Comparison of ENCODE assay signal across 18 cellular contexts in genomic region chr13:31442605-31443004, GRCh38.
"Had no signal": no experiment of that assay in that cellular context is flagged by ENCODE, and none has a peak within 500 bp of the region (broad histone marks: within the 10 kb centered on the region; RNA-seq: fewer than 3 reads in every experiment).

No MANE protein-coding gene starts in this region.

- H3K4me3 ChIP-seq: dorsolateral prefrontal cortex, lower lobe of right lung, neural progenitor cell, prostate gland, smooth muscle cell, suprapubic skin, transverse colon, upper lobe of right lung, vagina had no signal

- DNase-seq: cerebellar nuclear complex; dorsolateral prefrontal cortex; effector CD4-positive, alpha-beta T cell; lower lobe of right lung; naive B cell; stimulated activated CD4-positive, alpha-beta T cell treated with anti-CD3 and anti-CD28 coated beads, Interleukin-12 subunit alpha, Interleukin-12 subunit beta, amount 100 ng/mL, for 4 hours; stimulated activated CD4-positive, alpha-beta T cell treated with anti-CD3 and anti-CD28 coated beads, Interleukin-1b, Interleukin-23, amount 100 ng/mL, for 48 hours; stimulated activated CD4-positive, alpha-beta T cell treated with anti-CD3 and anti-CD28 coated beads, Interleukin-4, amount 100 ng/mL, for 1 hour; stimulated activated CD8-positive, alpha-beta memory T cell treated with anti-CD3 and anti-CD28 coated beads, Interleukin-4, amount 100 ng/mL, for 48 hours; stimulated activated naive CD4-positive, alpha-beta T cell; stimulated activated naive CD8-positive, alpha-beta T cell treated with anti-CD3 and anti-CD28 coated beads, Interleukin-15, amount 100 ng/mL, for 72 hours; transverse colon; upper lobe of right lung had no signal

- H3K27ac ChIP-seq: dorsolateral prefrontal cortex, lower lobe of right lung, neural progenitor cell, prostate gland, suprapubic skin, transverse colon, upper lobe of right lung, vagina had no signal

- H3K4me1 ChIP-seq: lower lobe of right lung, neural progenitor cell, prostate gland, suprapubic skin, transverse colon, upper lobe of right lung, vagina had no signal

- H3K27me3 ChIP-seq: neural progenitor cell, suprapubic skin, transverse colon, upper lobe of right lung, vagina had no signal

- ATAC-seq: stimulated activated naive CD8-positive, alpha-beta T cell treated with anti-CD3 and anti-CD28 coated beads, Interleukin-15, amount 100 ng/mL, for 72 hours; upper lobe of right lung had no signal

- H2AFZ ChIP-seq: neural progenitor cell had no signal

- H3K36me3 ChIP-seq: lower lobe of right lung, neural progenitor cell, prostate gland, suprapubic skin, transverse colon, upper lobe of right lung, vagina had no signal

- H3K4me2 ChIP-seq: neural progenitor cell, smooth muscle cell had no signal

- H3K9me3 ChIP-seq: lower lobe of right lung, prostate gland, suprapubic skin, transverse colon, upper lobe of right lung, vagina had no signal
